Comparison of ENCODE assay signal across 20 cellular contexts in the genomic region with DNA sequence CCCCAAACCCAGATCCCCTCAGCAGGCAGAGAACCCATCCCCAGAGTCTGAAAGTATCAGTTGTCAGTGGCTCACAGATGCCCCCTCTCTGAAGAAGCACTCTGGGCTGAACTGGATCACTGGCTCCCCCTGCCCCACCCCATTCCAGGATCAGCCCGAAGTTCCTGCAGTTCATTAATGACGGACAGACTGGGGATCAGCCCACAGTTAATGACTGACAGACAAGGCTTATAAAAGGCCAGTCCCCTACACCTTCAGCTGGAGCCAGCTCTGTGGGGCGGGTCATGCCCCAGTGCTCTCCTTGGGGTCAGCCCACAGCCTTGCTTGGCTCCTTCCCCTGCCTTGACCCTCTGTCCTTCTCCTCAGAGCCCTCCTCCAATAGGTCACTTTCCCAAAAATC. TPM values are rescaled to one million over a fixed set of nuclear protein-coding genes. Genes with fewer than 3 reads are reported as not detected.
DNase-seq lines count a peak whose midpoint lies in the region; ATAC-seq, FAIRE-seq and TF ChIP-seq lines count a peak whose summit lies in the region.
"Had no signal": no experiment of that assay in that cellular context is flagged by ENCODE, and none has a peak within 500 bp of the region (broad histone marks: within the 10 kb centered on the region; RNA-seq: fewer than 3 reads in every experiment).

No MANE protein-coding gene starts in this region.

- TF ChIP-seq RAD21 in HepG2 (CRISPR knock-in tag; IDR thresholded peaks at IDR 0.05) = no peak

- peak; percentile 54; the same call in 2 of the 3 replicates for ATAC-seq in HepG2
- no peak for ATAC-seq in right lobe of liver
- ATAC-seq in GM21447 (IDR thresholded peaks at IDR 0.05; ENCODE audit: unreplicated experiment) = no peak
- ATAC-seq: HCT116 had no signal

- H3K4me1 ChIP-seq in HepG2 (ENCODE audit: insufficient read depth, low read length) (no peaks in the 10 kb centered on the region), right lobe of liver (peaks cover 0 to 3% (median 0%) of the 10 kb centered on the region in 4 donors)
- H3K4me1 ChIP-seq: BLaER1 had no signal

- POLR2A ChIA-PET in HepG2 (lab: Yijun Ruan, JAX) = no interaction called here

- intact Hi-C loops in HepG2 (cut with micrococcal nuclease; ENCODE audit: unreplicated experiment) = no loop called here
- intact Hi-C loops in right lobe of liver (cut with DNase I) = loop anchor here in 1 of 2 donors (10.0 kb wide), 1 partner anchor 66 kb away; the partner anchor contains the start of gene BPI

- H4K20me1 ChIP-seq in HepG2 (ENCODE audit: insufficient read depth, low read length) = no peaks in the 10 kb centered on the region
- H4K20me1 ChIP-seq: BLaER1 had no signal

- WGBS in HepG2 (ENCODE audit: low lambda C conversion rate) = 3% methylated on average over 3 of the region's 3 CpGs
- WGBS in right lobe of liver (ENCODE audit: insufficient coverage, low coverage, low lambda C conversion rate, missing lambda C conversion rate) = 62% methylated on average over 2 of the region's 3 CpGs

- H3K27ac ChIP-seq in HepG2 (ENCODE audit: extremely low read length, insufficient read depth, low read length) (no peak overlapping the region), right lobe of liver (no peak overlapping the region), WERI-Rb-1 (no peak overlapping the region)
- H3K27ac ChIP-seq: BLaER1, HL-60 had no signal

- no peak overlapping the region for H3K4me3 ChIP-seq in HepG2 (replicated peaks in 1 of 3; ENCODE audit: insufficient read depth in 1 of 3, low read depth in 2 of 3, low read length in 3 of 3)
- no peak overlapping the region for H3K4me3 ChIP-seq in right lobe of liver
- H3K4me3 ChIP-seq in WERI-Rb-1 (ENCODE audit: low read depth, low read length) = no peak overlapping the region
- H3K4me3 ChIP-seq: BLaER1 had no signal

- H3K79me2 ChIP-seq in HepG2 (ENCODE audit: insufficient read depth, low read length) = no peaks in the 10 kb centered on the region

- no peak overlapping the region for H3K9ac ChIP-seq in HepG2 (ENCODE audit: insufficient read depth, low read depth, low read length)
- H3K9ac ChIP-seq: BLaER1 had no signal

- H2AFZ ChIP-seq in HepG2 (ENCODE audit: low read length) = no peak overlapping the region

- TF ChIP-seq CTCF in HepG2 (CRISPR knock-in tag; IDR thresholded peaks at IDR 0.05) (no peak), right lobe of liver (IDR thresholded peaks at IDR 0.05) (no peak), WERI-Rb-1 (IDR thresholded peaks at IDR 0.05; ENCODE audit: low read depth, low read length) (no peak)

- no TSS peak for BruUV-seq in HepG2 (replicated peaks; lab: Mats Ljungman, UMichigan)

- TF ChIP-seq POLR2A in HepG2 (IDR thresholded peaks at IDR 0.05; ENCODE audit: insufficient read depth in 1 of 2, low read depth in 2 of 2, low read length in 2 of 2) = no peak
- TF ChIP-seq POLR2A in right lobe of liver (IDR thresholded peaks at IDR 0.05) = no peak

- no peaks in the 10 kb centered on the region for H3K36me3 ChIP-seq in HepG2 (replicated peaks in 1 of 2; ENCODE audit: control insufficient read depth in 1 of 2, insufficient read depth in 2 of 2, low read length in 2 of 2)
- H3K36me3 ChIP-seq in right lobe of liver = no peaks in the 10 kb centered on the region
- H3K36me3 ChIP-seq in WERI-Rb-1 = peaks cover 27% of the 10 kb centered on the region
- H3K36me3 ChIP-seq: BLaER1 had no signal

- no peak overlapping the region for H3K4me2 ChIP-seq in HepG2 (ENCODE audit: low read depth, low read length)
- H3K4me2 ChIP-seq: BLaER1 had no signal

- CTCF ChIA-PET in HepG2 (lab: Yijun Ruan, JAX; ENCODE audit: low intra/inter-chr PET ratio, low total read pairs) = no interaction called here

- peaks cover 33% of the 10 kb centered on the region for H3K9me3 ChIP-seq in HepG2 (ENCODE audit: low read length)
- peaks cover 0 to 4% (median 2%) of the 10 kb centered on the region in 4 donors for H3K9me3 ChIP-seq in right lobe of liver
- peaks cover 32% of the 10 kb centered on the region for H3K9me3 ChIP-seq in WERI-Rb-1 (ENCODE audit: severe bottlenecking)

- TF ChIP-seq EP300 in HepG2 (IDR thresholded peaks at IDR 0.05; ENCODE audit: low read depth in 2 of 2, low read length in 2 of 2) (no peak), HepG2 (CRISPR knock-in tag; IDR thresholded peaks at IDR 0.05; ENCODE audit: borderline replicate concordance) (no peak)

- DNase-seq in HepG2 (ENCODE audit: low spot score) (no peak), right lobe of liver (no peak), kidney tubule cell (ENCODE audit: low spot score) (peak; percentile 22), renal cortical epithelial cell (ENCODE audit: low read depth) (peak; percentile 58), OCI-M1 (lab: John Stamatoyannopoulos, UW) (no peak), WERI-Rb-1 (no peak)
- DNase-seq: 8988T; Calu3; CD4-positive, alpha-beta memory T cell; DMS79 treated with DMSO at 0.1 percent for 48 hours; GF-D8; GOT3; H7; HFFc6 had no signal

- in situ Hi-C loops in HepG2 (cut with HindIII; ENCODE audit: extremely low pct_ligation_motif_present, low pct_unique_long_range_greater_than_20kb) = no loop called here

- H3K27me3 ChIP-seq in HepG2 (ENCODE audit: control insufficient read depth in 1 of 2, insufficient read depth in 2 of 2, low read length in 2 of 2) (peaks cover 0 to 17% of the 10 kb centered on the region in 2 experiments; a peak in 1 of 5 replicates), right lobe of liver (no peaks in the 10 kb centered on the region), WERI-Rb-1 (ENCODE audit: insufficient read depth, low read depth, severe bottlenecking) (no peaks in the 10 kb centered on the region)

- FAIRE-seq in HepG2 (lab: Jason Lieb, UNC) = no peak

TF ChIP-seq in HepG2, 621 proteins besides CTCF, POLR2A, EP300 and RAD21:
- TF ChIP-seq ZNF207 (IDR thresholded peaks at IDR 0.05; ENCODE audit: borderline replicate concordance) (no peak), MEF2D (CRISPR knock-in tag; IDR thresholded peaks at IDR 0.05) (no peak), ZNF605 (CRISPR knock-in tag; IDR thresholded peaks at IDR 0.05) (0 out of 2 replicates have a peak, but pooled peaks have one; percentile 27), CERS6 (CRISPR knock-in tag; IDR thresholded peaks at IDR 0.05) (0 out of 2 replicates have a peak, but pooled peaks have one; percentile 60)

RNA-seq across cellular contexts. Expression of gene KIAA1755, which starts 21.7 kb away (rescaled TPM):
- total RNA-seq in HepG2 (2016; rRNA removed; fragmentation: Illumina TruSeq; extraction: Trizol) (0.04 and 0.07 TPM in 2 replicates), right lobe of liver (1 to 10 TPM in 4 of 6 experiments, under 1 TPM in 2; 0.06 to 2.7 (median 1.5) TPM), renal cortical epithelial cell (under 0.01 TPM in 1 of 2 replicates, not detected in the other)
- not detected in 2 replicates for total RNA-seq in HepG2 (2016; cell fraction: cytosol; rRNA removed; fragmentation: Illumina TruSeq; extraction: Trizol; ENCODE audit: low read depth)
- total RNA-seq in HepG2 (2016; cell fraction: insoluble cytoplasmic fraction; rRNA removed; fragmentation: Illumina TruSeq; extraction: Trizol) = not detected in 2 replicates
- not detected in 2 replicates for total RNA-seq in HepG2 (2016; cell fraction: membrane; rRNA removed; fragmentation: Illumina TruSeq; extraction: Trizol)
- not detected in 2 replicates for total RNA-seq in HepG2 (2016; cell fraction: nucleus; rRNA removed; fragmentation: Illumina TruSeq; extraction: Trizol)
- not detected in 2 replicates for polyA plus RNA-seq in HepG2 (2011; rRNA removed)
- polyA plus RNA-seq in HepG2 (2011; cell fraction: cytosol; rRNA removed) = not detected in 2 replicates
- not detected in 2 replicates for polyA plus RNA-seq in HepG2 (2011; cell fraction: nucleus; rRNA removed)
- not detected in 2 replicates for polyA plus RNA-seq in HepG2 (2012)
- polyA plus RNA-seq in HepG2 (2016; cell fraction: cytosol; fragmentation: Illumina TruSeq; extraction: Trizol; ENCODE audit: low read depth) = not detected in 2 replicates
- polyA plus RNA-seq in HepG2 (2016; cell fraction: insoluble cytoplasmic fraction; fragmentation: Illumina TruSeq; extraction: Trizol; ENCODE audit: low read depth) = not detected in 2 replicates
- polyA plus RNA-seq in HepG2 (2016; cell fraction: membrane; fragmentation: Illumina TruSeq; extraction: Trizol; ENCODE audit: low read depth) = not detected in 2 replicates
- polyA plus RNA-seq in HepG2 (2016; cell fraction: nucleus; fragmentation: Illumina TruSeq; extraction: Trizol; ENCODE audit: insufficient read depth, low read depth) = not detected in 2 replicates
- 0.02 TPM in 1 of 2 replicates, not detected in the other for polyA minus RNA-seq in HepG2 (2011; rRNA and poly(A)+ RNA removed; ENCODE audit: low replicate concordance)
- not detected in 2 replicates for polyA minus RNA-seq in HepG2 (2011; cell fraction: cytosol; rRNA and poly(A)+ RNA removed)
- not detected in 2 replicates for polyA minus RNA-seq in HepG2 (2011; cell fraction: nucleus; rRNA and poly(A)+ RNA removed)
- total RNA-seq: A673; Calu3; CD4-positive, alpha-beta memory T cell had no signal
- polyA plus RNA-seq: CD14-positive monocyte; CD4-positive, alpha-beta memory T cell had no signal

Comparison
In these comparisons a context has a peak if more than half of its experiments do, and no peak if none do; other contexts are left out.
1. DNase-seq: peak in kidney tubule cell (single experiment) and renal cortical epithelial cell (single experiment); none in HepG2 (single experiment), right lobe of liver (0 of 3), OCI-M1 (single experiment) and WERI-Rb-1 (single experiment).